1 cellular context compared by ENCODE assay signal in the genomic region with DNA sequence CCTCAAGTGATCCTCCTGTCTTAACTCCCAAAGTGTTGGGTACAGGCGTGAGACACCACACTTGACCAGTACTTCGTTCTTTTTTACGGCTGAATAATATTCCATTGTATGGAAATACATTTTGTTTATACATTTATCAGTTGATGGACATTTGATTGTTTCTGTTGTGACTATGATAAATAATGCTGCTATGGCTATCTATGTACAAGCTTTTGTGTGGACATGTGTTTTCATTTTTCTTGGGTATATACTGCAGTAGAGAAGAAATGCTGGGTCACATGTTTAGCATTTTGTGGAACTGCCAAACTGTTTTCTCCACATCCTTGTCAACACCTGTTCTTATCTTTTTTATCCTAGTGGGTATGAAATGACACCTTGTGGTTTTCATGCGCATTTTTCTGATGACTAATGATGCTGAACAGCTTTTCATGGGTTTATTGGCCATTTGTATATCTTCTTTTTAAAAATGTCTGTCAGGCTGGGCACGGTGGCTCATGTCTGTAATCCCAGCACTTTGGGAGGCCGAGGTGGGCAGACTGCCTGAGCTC.
TF ChIP-seq lines count a peak whose summit lies in the region.

No MANE protein-coding gene starts in this region.

TF ChIP-seq in K562, 482 proteins besides CTCF, POLR2A, EP300 and RAD21 (continues in another document):
- TF ChIP-seq ILF3 (IDR thresholded peaks at IDR 0.05; ENCODE audit: borderline replicate concordance) (no peak), NCOR1 (IDR thresholded peaks at IDR 0.05) (no peak), ZNF780A (CRISPR knock-in tag; IDR thresholded peaks at IDR 0.05) (no peak), ZNF124 (CRISPR knock-in tag; IDR thresholded peaks at IDR 0.05) (no peak), KDM1A (IDR thresholded peaks at IDR 0.05) (no peak), CSDE1 (IDR thresholded peaks at IDR 0.05) (no peak), ZNF146 (CRISPR knock-in tag; IDR thresholded peaks at IDR 0.05; ENCODE audit: unreplicated experiment) (peak; percentile 45), CEBPB (tag; IDR thresholded peaks at IDR 0.05) (no peak), GATAD2A (IDR thresholded peaks at IDR 0.05) (no peak), ZNF717 (CRISPR knock-in tag; IDR thresholded peaks at IDR 0.05) (no peak), POLR2H (tag; IDR thresholded peaks at IDR 0.05; ENCODE audit: low read depth) (no peak), FOXA3 (CRISPR knock-in tag; conservative IDR thresholded peaks at IDR 0.05 in 1 of 2, IDR thresholded peaks at IDR 0.05 in 1 of 2) (no peak), MEF2A (IDR thresholded peaks at IDR 0.05; ENCODE audit: control insufficient read depth, low read depth, low read length) (no peak), FOXK2 (conservative IDR thresholded peaks at IDR 0.05 in 1 of 2, IDR thresholded peaks at IDR 0.05 in 1 of 2; ENCODE audit: low read depth in 2 of 2) (no peak), ARID1B (IDR thresholded peaks at IDR 0.05) (0 out of 2 replicates have a peak, but pooled peaks have one; percentile 27), RFX7 (CRISPR knock-in tag; IDR thresholded peaks at IDR 0.05) (no peak), ZEB2 (IDR thresholded peaks at IDR 0.05) (peak; percentile 75), ZNF134 (CRISPR knock-in tag; conservative IDR thresholded peaks at IDR 0.05) (no peak), ZNF41 (CRISPR knock-in tag; conservative IDR thresholded peaks at IDR 0.05) (no peak), SUPT5H (IDR thresholded peaks at IDR 0.05) (no peak), BCL6 (CRISPR knock-in tag; IDR thresholded peaks at IDR 0.05) (no peak), EHMT2 (IDR thresholded peaks at IDR 0.05) (no peak), RBBP5 (IDR thresholded peaks at IDR 0.05; ENCODE audit: borderline replicate concordance, insufficient read depth, low read length, poor library complexity, severe bottlenecking) (no peak), ZNF324 (CRISPR knock-in tag; IDR thresholded peaks at IDR 0.05) (no peak), NUFIP1 (IDR thresholded peaks at IDR 0.05; ENCODE audit: partially characterized antibody) (no peak), ZNF316 (IDR thresholded peaks at IDR 0.05) (0 out of 2 replicates have a peak, but pooled peaks have one; percentile 11), DMBX1 (CRISPR knock-in tag; IDR thresholded peaks at IDR 0.05; ENCODE audit: borderline replicate concordance) (no peak)
- TF ChIP-seq, protein P1, sequence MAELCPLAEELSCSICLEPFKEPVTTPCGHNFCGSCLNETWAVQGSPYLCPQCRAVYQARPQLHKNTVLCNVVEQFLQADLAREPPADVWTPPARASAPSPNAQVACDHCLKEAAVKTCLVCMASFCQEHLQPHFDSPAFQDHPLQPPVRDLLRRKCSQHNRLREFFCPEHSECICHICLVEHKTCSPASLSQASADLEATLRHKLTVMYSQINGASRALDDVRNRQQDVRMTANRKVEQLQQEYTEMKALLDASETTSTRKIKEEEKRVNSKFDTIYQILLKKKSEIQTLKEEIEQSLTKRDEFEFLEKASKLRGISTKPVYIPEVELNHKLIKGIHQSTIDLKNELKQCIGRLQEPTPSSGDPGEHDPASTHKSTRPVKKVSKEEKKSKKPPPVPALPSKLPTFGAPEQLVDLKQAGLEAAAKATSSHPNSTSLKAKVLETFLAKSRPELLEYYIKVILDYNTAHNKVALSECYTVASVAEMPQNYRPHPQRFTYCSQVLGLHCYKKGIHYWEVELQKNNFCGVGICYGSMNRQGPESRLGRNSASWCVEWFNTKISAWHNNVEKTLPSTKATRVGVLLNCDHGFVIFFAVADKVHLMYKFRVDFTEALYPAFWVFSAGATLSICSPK (IDR thresholded peaks at IDR 0.05; ENCODE audit: borderline replicate concordance): no peak
- TF ChIP-seq, protein P2, sequence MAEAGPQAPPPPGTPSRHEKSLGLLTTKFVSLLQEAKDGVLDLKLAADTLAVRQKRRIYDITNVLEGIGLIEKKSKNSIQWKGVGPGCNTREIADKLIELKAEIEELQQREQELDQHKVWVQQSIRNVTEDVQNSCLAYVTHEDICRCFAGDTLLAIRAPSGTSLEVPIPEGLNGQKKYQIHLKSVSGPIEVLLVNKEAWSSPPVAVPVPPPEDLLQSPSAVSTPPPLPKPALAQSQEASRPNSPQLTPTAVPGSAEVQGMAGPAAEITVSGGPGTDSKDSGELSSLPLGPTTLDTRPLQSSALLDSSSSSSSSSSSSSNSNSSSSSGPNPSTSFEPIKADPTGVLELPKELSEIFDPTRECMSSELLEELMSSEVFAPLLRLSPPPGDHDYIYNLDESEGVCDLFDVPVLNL (CRISPR knock-in tag; IDR thresholded peaks at IDR 0.05; ENCODE audit: low read depth): no peak
- TF ChIP-seq, protein P3, sequence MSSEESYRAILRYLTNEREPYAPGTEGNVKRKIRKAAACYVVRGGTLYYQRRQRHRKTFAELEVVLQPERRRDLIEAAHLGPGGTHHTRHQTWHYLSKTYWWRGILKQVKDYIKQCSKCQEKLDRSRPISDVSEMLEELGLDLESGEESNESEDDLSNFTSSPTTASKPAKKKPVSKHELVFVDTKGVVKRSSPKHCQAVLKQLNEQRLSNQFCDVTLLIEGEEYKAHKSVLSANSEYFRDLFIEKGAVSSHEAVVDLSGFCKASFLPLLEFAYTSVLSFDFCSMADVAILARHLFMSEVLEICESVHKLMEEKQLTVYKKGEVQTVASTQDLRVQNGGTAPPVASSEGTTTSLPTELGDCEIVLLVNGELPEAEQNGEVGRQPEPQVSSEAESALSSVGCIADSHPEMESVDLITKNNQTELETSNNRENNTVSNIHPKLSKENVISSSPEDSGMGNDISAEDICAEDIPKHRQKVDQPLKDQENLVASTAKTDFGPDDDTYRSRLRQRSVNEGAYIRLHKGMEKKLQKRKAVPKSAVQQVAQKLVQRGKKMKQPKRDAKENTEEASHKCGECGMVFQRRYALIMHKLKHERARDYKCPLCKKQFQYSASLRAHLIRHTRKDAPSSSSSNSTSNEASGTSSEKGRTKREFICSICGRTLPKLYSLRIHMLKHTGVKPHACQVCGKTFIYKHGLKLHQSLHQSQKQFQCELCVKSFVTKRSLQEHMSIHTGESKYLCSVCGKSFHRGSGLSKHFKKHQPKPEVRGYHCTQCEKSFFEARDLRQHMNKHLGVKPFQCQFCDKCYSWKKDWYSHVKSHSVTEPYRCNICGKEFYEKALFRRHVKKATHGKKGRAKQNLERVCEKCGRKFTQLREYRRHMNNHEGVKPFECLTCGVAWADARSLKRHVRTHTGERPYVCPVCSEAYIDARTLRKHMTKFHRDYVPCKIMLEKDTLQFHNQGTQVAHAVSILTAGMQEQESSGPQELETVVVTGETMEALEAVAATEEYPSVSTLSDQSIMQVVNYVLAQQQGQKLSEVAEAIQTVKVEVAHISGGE (CRISPR knock-in tag; IDR thresholded peaks at IDR 0.05): no peak
- TF ChIP-seq, protein P4, sequence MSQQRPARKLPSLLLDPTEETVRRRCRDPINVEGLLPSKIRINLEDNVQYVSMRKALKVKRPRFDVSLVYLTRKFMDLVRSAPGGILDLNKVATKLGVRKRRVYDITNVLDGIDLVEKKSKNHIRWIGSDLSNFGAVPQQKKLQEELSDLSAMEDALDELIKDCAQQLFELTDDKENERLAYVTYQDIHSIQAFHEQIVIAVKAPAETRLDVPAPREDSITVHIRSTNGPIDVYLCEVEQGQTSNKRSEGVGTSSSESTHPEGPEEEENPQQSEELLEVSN (IDR thresholded peaks at IDR 0.05; ENCODE audit: borderline replicate concordance in 1 of 2, extremely low read depth in 1 of 2, insufficient read depth in 1 of 2, insufficient read length in 1 of 2, low read depth in 1 of 2, low read length in 1 of 2, poor library complexity in 1 of 2, severe bottlenecking in 1 of 2): no peak
- TF ChIP-seq, protein P5, sequence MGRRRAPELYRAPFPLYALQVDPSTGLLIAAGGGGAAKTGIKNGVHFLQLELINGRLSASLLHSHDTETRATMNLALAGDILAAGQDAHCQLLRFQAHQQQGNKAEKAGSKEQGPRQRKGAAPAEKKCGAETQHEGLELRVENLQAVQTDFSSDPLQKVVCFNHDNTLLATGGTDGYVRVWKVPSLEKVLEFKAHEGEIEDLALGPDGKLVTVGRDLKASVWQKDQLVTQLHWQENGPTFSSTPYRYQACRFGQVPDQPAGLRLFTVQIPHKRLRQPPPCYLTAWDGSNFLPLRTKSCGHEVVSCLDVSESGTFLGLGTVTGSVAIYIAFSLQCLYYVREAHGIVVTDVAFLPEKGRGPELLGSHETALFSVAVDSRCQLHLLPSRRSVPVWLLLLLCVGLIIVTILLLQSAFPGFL (CRISPR knock-in tag; IDR thresholded peaks at IDR 0.05): no peak
- TF ChIP-seq, protein P6, sequence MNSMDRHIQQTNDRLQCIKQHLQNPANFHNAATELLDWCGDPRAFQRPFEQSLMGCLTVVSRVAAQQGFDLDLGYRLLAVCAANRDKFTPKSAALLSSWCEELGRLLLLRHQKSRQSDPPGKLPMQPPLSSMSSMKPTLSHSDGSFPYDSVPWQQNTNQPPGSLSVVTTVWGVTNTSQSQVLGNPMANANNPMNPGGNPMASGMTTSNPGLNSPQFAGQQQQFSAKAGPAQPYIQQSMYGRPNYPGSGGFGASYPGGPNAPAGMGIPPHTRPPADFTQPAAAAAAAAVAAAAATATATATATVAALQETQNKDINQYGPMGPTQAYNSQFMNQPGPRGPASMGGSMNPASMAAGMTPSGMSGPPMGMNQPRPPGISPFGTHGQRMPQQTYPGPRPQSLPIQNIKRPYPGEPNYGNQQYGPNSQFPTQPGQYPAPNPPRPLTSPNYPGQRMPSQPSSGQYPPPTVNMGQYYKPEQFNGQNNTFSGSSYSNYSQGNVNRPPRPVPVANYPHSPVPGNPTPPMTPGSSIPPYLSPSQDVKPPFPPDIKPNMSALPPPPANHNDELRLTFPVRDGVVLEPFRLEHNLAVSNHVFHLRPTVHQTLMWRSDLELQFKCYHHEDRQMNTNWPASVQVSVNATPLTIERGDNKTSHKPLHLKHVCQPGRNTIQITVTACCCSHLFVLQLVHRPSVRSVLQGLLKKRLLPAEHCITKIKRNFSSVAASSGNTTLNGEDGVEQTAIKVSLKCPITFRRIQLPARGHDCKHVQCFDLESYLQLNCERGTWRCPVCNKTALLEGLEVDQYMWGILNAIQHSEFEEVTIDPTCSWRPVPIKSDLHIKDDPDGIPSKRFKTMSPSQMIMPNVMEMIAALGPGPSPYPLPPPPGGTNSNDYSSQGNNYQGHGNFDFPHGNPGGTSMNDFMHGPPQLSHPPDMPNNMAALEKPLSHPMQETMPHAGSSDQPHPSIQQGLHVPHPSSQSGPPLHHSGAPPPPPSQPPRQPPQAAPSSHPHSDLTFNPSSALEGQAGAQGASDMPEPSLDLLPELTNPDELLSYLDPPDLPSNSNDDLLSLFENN (IDR thresholded peaks at IDR 0.05; ENCODE audit: low read depth in 2 of 2, low read length in 2 of 2): no peak
- TF ChIP-seq, protein P7, sequence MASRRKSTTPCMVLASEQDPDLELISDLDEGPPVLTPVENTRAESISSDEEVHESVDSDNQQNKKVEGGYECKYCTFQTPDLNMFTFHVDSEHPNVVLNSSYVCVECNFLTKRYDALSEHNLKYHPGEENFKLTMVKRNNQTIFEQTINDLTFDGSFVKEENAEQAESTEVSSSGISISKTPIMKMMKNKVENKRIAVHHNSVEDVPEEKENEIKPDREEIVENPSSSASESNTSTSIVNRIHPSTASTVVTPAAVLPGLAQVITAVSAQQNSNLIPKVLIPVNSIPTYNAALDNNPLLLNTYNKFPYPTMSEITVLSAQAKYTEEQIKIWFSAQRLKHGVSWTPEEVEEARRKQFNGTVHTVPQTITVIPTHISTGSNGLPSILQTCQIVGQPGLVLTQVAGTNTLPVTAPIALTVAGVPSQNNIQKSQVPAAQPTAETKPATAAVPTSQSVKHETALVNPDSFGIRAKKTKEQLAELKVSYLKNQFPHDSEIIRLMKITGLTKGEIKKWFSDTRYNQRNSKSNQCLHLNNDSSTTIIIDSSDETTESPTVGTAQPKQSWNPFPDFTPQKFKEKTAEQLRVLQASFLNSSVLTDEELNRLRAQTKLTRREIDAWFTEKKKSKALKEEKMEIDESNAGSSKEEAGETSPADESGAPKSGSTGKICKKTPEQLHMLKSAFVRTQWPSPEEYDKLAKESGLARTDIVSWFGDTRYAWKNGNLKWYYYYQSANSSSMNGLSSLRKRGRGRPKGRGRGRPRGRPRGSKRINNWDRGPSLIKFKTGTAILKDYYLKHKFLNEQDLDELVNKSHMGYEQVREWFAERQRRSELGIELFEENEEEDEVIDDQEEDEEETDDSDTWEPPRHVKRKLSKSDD (conservative IDR thresholded peaks at IDR 0.05; ENCODE audit: low read length): no peak
- TF ChIP-seq, protein P8, sequence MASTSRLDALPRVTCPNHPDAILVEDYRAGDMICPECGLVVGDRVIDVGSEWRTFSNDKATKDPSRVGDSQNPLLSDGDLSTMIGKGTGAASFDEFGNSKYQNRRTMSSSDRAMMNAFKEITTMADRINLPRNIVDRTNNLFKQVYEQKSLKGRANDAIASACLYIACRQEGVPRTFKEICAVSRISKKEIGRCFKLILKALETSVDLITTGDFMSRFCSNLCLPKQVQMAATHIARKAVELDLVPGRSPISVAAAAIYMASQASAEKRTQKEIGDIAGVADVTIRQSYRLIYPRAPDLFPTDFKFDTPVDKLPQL (IDR thresholded peaks at IDR 0.05; ENCODE audit: extremely low read depth, insufficient read length): no peak
- TF ChIP-seq, protein P9, sequence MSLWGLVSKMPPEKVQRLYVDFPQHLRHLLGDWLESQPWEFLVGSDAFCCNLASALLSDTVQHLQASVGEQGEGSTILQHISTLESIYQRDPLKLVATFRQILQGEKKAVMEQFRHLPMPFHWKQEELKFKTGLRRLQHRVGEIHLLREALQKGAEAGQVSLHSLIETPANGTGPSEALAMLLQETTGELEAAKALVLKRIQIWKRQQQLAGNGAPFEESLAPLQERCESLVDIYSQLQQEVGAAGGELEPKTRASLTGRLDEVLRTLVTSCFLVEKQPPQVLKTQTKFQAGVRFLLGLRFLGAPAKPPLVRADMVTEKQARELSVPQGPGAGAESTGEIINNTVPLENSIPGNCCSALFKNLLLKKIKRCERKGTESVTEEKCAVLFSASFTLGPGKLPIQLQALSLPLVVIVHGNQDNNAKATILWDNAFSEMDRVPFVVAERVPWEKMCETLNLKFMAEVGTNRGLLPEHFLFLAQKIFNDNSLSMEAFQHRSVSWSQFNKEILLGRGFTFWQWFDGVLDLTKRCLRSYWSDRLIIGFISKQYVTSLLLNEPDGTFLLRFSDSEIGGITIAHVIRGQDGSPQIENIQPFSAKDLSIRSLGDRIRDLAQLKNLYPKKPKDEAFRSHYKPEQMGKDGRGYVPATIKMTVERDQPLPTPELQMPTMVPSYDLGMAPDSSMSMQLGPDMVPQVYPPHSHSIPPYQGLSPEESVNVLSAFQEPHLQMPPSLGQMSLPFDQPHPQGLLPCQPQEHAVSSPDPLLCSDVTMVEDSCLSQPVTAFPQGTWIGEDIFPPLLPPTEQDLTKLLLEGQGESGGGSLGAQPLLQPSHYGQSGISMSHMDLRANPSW (CRISPR knock-in tag; IDR thresholded peaks at IDR 0.05): no peak
- TF ChIP-seq, protein P10, sequence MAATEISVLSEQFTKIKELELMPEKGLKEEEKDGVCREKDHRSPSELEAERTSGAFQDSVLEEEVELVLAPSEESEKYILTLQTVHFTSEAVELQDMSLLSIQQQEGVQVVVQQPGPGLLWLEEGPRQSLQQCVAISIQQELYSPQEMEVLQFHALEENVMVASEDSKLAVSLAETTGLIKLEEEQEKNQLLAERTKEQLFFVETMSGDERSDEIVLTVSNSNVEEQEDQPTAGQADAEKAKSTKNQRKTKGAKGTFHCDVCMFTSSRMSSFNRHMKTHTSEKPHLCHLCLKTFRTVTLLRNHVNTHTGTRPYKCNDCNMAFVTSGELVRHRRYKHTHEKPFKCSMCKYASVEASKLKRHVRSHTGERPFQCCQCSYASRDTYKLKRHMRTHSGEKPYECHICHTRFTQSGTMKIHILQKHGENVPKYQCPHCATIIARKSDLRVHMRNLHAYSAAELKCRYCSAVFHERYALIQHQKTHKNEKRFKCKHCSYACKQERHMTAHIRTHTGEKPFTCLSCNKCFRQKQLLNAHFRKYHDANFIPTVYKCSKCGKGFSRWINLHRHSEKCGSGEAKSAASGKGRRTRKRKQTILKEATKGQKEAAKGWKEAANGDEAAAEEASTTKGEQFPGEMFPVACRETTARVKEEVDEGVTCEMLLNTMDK (IDR thresholded peaks at IDR 0.05; ENCODE audit: borderline replicate concordance, insufficient read depth, low read depth, low read length, poor library complexity, severe bottlenecking): no peak
